Comparison of ENCODE assay signal across 8 cellular contexts in the genomic region with DNA sequence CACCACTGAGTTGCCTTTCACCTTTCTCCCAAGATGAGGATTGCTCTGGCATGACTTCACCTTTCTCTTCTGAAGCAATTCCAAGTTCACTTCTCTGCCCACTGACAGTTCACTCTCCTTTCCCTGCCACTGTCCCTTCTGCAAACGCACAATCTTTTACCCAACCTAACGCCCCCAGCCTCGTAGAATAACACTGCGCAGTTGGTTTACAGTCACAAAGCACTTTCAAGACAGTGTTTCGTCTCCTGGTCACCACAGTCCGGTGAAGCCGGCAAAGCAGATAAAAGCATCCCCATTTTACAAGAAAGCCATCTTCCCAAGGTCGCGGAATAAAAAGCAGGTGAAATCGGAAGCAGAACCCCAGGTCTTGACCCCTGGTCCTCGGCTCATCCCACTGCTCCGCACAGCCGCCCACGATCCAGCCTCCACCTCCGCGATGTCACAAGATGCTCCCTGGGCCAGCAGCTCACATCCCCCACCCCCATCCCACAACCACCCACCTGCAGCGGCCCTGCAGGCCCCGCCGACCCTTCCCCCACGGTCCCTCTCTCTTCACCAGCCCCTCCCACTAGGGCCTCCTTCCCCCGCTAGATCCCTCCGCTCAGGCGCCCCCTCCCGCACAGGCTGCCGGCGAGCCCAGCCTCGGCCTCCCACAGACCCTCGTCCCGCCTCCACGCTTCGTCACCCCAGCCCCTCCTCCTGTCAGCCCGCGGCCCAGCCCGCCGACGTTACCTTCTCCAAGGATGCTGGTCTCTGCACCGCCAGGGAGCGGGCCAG. TPM values are rescaled to one million over a fixed set of nuclear protein-coding genes. Genes with fewer than 3 reads are reported as not detected.
DNase-seq lines count a peak whose midpoint lies in the region; ATAC-seq, FAIRE-seq and TF ChIP-seq lines count a peak whose summit lies in the region.

No MANE protein-coding gene starts in this region.

- H3K9me3 ChIP-seq in keratinocyte (ENCODE audit: control insufficient read depth, low read depth, low read length) = no peaks in the 10 kb centered on the region

- H3K4me3 ChIP-seq in keratinocyte (ENCODE audit: control insufficient read depth in 2 of 3, extremely low read depth in 1 of 3, insufficient read depth in 2 of 3, low read depth in 1 of 3, low read length in 3 of 3) = peak overlapping the region; percentile 65 to 91 (median 85)

- FAIRE-seq in keratinocyte (lab: Jason Lieb, UNC) = no peak

- H3K27me3 ChIP-seq in keratinocyte (ENCODE audit: control insufficient read depth, extremely low read depth, insufficient read depth, low read length) = no peaks in the 10 kb centered on the region

- H3K36me3 ChIP-seq in keratinocyte (ENCODE audit: control insufficient read depth in 2 of 2, extremely low read depth in 1 of 2, insufficient read depth in 2 of 2, low read length in 2 of 2) = no peaks in the 10 kb centered on the region

- dilution Hi-C loops in keratinocyte (cut with MboI; ENCODE audit: extremely low pct_ligation_motif_present, low sequenced_read_pairs) = no loop called here

- no peaks in the 10 kb centered on the region for H4K20me1 ChIP-seq in keratinocyte (ENCODE audit: control insufficient read depth, extremely low read depth, insufficient read depth, low read length)

- peak overlapping the region; percentile 57 for H3K9ac ChIP-seq in keratinocyte (ENCODE audit: control insufficient read depth, extremely low read depth, insufficient read depth, low read length)

- peaks cover 40% of the 10 kb centered on the region for H3K79me2 ChIP-seq in keratinocyte (ENCODE audit: control insufficient read depth, insufficient read depth, low read length)

- H3K4me1 ChIP-seq in keratinocyte (ENCODE audit: control insufficient read depth, extremely low read depth, insufficient read depth, low read length) = peaks cover 17% of the 10 kb centered on the region

- DNase-seq in 8988T (peak; percentile 59), NCI-H2196 treated with DMSO at 0.1 percent for 48 hours (lab: John Stamatoyannopoulos, UW; ENCODE audit: unreplicated experiment) (peak; percentile 28), cerebellar cortex (ENCODE audit: low spot score) (peak; percentile 85), keratinocyte (ENCODE audit: low read depth, low spot score) (peak; percentile 46)
- DNase-seq in stimulated activated CD4-positive, alpha-beta T cell treated with anti-CD3 and anti-CD28 coated beads, Interleukin-12 subunit alpha, Interleukin-12 subunit beta, amount 100 ng/mL, for 4 hours = peak; percentile 80

- H3K27ac ChIP-seq in keratinocyte (ENCODE audit: control insufficient read depth, insufficient read depth, low read length) = peak overlapping the region; percentile 42

- ATAC-seq in GM18520 (IDR thresholded peaks at IDR 0.05; ENCODE audit: unreplicated experiment) (peak; percentile 30), HG03066 (IDR thresholded peaks at IDR 0.05; ENCODE audit: low read depth, unreplicated experiment) (peak; percentile 52)
- peak; percentile 69 to 71 for ATAC-seq in activated CD4-positive, CD25-positive, alpha-beta regulatory T cell treated with anti-CD3 and anti-CD28 coated beads, Interleukin-2, amount 50 U/mL, for 24 hours

- H3K4me2 ChIP-seq in keratinocyte (ENCODE audit: control insufficient read depth, extremely low read depth, insufficient read depth, low read depth, low read length) = peak overlapping the region; percentile 77

- H2AFZ ChIP-seq in keratinocyte (ENCODE audit: control insufficient read depth, low read length) = peak overlapping the region; percentile 70

- no peaks in the 10 kb centered on the region for H3K9me1 ChIP-seq in keratinocyte (ENCODE audit: control insufficient read depth, extremely low read depth, insufficient read depth, low read length)

- TF ChIP-seq CTCF in keratinocyte (optimal IDR thresholded peaks at IDR 0.05 in 1 of 3, IDR thresholded peaks at IDR 0.05 in 1 of 3, conservative IDR thresholded peaks at IDR 0.05 in 1 of 3; ENCODE audit: extremely low read depth in 1 of 3, insufficient read depth in 2 of 3, low read length in 3 of 3) = no peak

RNA-seq across cellular contexts. Expression of gene PI4KA, which starts 0.6 kb away (rescaled TPM):
- 12.2 to 15.9 TPM (median 13.6 TPM) in 3 replicates for polyA plus RNA-seq in keratinocyte
- 20.8 TPM for polyA plus RNA-seq in keratinocyte (2011; ENCODE audit: low read depth)
- 11.6 and 13.6 TPM in 2 replicates for polyA plus RNA-seq in keratinocyte (2011; cell fraction: cytosol; rRNA removed)
- polyA plus RNA-seq in keratinocyte (2011; cell fraction: nucleus; rRNA removed) = 34.5 and 39.8 TPM in 2 replicates
- 19.4 and 22.0 TPM in 2 replicates for polyA plus RNA-seq in keratinocyte (2012; ENCODE audit: low replicate concordance)
- 35.4 to 87.8 TPM (median 35.7 TPM) in 3 replicates for polyA minus RNA-seq in keratinocyte
- 25.3 TPM for polyA minus RNA-seq in keratinocyte (2011; cell fraction: cytosol; rRNA and poly(A)+ RNA removed)
- 36.2 and 40.2 TPM in 2 replicates for polyA minus RNA-seq in keratinocyte (2011; cell fraction: nucleus; rRNA and poly(A)+ RNA removed)

RNA-seq across cellular contexts. Expression of gene SNAP29, which starts 0.8 kb away (rescaled TPM):
- polyA plus RNA-seq in keratinocyte = 30.2 to 36.5 TPM (median 31.6 TPM) in 3 replicates
- 155 TPM for polyA plus RNA-seq in keratinocyte (2011; ENCODE audit: low read depth)
- 28.8 and 37.3 TPM in 2 replicates for polyA plus RNA-seq in keratinocyte (2011; cell fraction: cytosol; rRNA removed)
- polyA plus RNA-seq in keratinocyte (2011; cell fraction: nucleus; rRNA removed) = 13.6 and 14.3 TPM in 2 replicates
- 27.3 and 30.7 TPM in 2 replicates for polyA plus RNA-seq in keratinocyte (2012; ENCODE audit: low replicate concordance)
- 7.7 to 22.8 TPM (median 11.6 TPM) in 3 replicates for polyA minus RNA-seq in keratinocyte
- polyA minus RNA-seq in keratinocyte (2011; cell fraction: cytosol; rRNA and poly(A)+ RNA removed) = 8.8 TPM
- 3.4 and 6.8 TPM in 2 replicates for polyA minus RNA-seq in keratinocyte (2011; cell fraction: nucleus; rRNA and poly(A)+ RNA removed)

RNA-seq across cellular contexts. Expression of gene CRKL, which starts 59.2 kb away (rescaled TPM):
- 25.0 to 33.4 TPM (median 32.1 TPM) in 3 replicates for polyA plus RNA-seq in keratinocyte
- polyA plus RNA-seq in keratinocyte (2011; ENCODE audit: low read depth) = 20.1 TPM
- polyA plus RNA-seq in keratinocyte (2011; cell fraction: cytosol; rRNA removed) = 25.7 and 32.5 TPM in 2 replicates
- polyA plus RNA-seq in keratinocyte (2011; cell fraction: nucleus; rRNA removed) = 45.7 and 47.1 TPM in 2 replicates
- polyA plus RNA-seq in keratinocyte (2012; ENCODE audit: low replicate concordance) = 38.4 and 43.5 TPM in 2 replicates
- polyA minus RNA-seq in keratinocyte = 38.7 to 48.3 TPM (median 46.5 TPM) in 3 replicates
- polyA minus RNA-seq in keratinocyte (2011; cell fraction: cytosol; rRNA and poly(A)+ RNA removed) = 36.8 TPM
- polyA minus RNA-seq in keratinocyte (2011; cell fraction: nucleus; rRNA and poly(A)+ RNA removed) = 26.8 and 44.1 TPM in 2 replicates

Comparison
In these comparisons a context has a peak if more than half of its experiments do, and no peak if none do; other contexts are left out.
1. Peak in every context shown above with its lines: DNase-seq, ATAC-seq, H3K4me3 ChIP-seq and H3K27ac ChIP-seq.
2. DNase-seq: peak in every context shown above with its lines; median percentile 85 in cerebellar cortex; 80 in stimulated activated CD4-positive, alpha-beta T cell treated with anti-CD3 and anti-CD28 coated beads, Interleukin-12 subunit alpha, Interleukin-12 subunit beta, amount 100 ng/mL, for 4 hours; 59 in 8988T; 46 in keratinocyte; 28 in NCI-H2196 treated with DMSO at 0.1 percent for 48 hours.